2 cellular contexts compared by ENCODE assay signal in genomic region chr5:178839319-178839704, GRCh38.
TF ChIP-seq lines count a peak whose summit lies in the region.

No MANE protein-coding gene starts in this region.

TF ChIP-seq in HCT116, 20 proteins besides CTCF, POLR2A, EP300 and RAD21:
- TF ChIP-seq EZH2phosphoT487 (IDR thresholded peaks at IDR 0.05; ENCODE audit: borderline replicate concordance) (no peak), CBX3 (IDR thresholded peaks at IDR 0.05; ENCODE audit: low read depth) (no peak), YY1 (IDR thresholded peaks at IDR 0.05; ENCODE audit: extremely low read depth, insufficient replicate concordance, low read depth, low read length) (no peak), JUND (IDR thresholded peaks at IDR 0.05) (no peak), POLR2AphosphoS5 (IDR thresholded peaks at IDR 0.05; ENCODE audit: low read depth, low read length) (no peak)
- TF ChIP-seq, protein P1, sequence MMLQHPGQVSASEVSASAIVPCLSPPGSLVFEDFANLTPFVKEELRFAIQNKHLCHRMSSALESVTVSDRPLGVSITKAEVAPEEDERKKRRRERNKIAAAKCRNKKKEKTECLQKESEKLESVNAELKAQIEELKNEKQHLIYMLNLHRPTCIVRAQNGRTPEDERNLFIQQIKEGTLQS (IDR thresholded peaks at IDR 0.05), result no peak
- TF ChIP-seq, protein P2, sequence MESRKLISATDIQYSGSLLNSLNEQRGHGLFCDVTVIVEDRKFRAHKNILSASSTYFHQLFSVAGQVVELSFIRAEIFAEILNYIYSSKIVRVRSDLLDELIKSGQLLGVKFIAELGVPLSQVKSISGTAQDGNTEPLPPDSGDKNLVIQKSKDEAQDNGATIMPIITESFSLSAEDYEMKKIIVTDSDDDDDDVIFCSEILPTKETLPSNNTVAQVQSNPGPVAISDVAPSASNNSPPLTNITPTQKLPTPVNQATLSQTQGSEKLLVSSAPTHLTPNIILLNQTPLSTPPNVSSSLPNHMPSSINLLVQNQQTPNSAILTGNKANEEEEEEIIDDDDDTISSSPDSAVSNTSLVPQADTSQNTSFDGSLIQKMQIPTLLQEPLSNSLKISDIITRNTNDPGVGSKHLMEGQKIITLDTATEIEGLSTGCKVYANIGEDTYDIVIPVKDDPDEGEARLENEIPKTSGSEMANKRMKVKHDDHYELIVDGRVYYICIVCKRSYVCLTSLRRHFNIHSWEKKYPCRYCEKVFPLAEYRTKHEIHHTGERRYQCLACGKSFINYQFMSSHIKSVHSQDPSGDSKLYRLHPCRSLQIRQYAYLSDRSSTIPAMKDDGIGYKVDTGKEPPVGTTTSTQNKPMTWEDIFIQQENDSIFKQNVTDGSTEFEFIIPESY (IDR thresholded peaks at IDR 0.05; ENCODE audit: extremely low read depth, insufficient replicate concordance, low read length), result no peak
- TF ChIP-seq, protein P3, sequence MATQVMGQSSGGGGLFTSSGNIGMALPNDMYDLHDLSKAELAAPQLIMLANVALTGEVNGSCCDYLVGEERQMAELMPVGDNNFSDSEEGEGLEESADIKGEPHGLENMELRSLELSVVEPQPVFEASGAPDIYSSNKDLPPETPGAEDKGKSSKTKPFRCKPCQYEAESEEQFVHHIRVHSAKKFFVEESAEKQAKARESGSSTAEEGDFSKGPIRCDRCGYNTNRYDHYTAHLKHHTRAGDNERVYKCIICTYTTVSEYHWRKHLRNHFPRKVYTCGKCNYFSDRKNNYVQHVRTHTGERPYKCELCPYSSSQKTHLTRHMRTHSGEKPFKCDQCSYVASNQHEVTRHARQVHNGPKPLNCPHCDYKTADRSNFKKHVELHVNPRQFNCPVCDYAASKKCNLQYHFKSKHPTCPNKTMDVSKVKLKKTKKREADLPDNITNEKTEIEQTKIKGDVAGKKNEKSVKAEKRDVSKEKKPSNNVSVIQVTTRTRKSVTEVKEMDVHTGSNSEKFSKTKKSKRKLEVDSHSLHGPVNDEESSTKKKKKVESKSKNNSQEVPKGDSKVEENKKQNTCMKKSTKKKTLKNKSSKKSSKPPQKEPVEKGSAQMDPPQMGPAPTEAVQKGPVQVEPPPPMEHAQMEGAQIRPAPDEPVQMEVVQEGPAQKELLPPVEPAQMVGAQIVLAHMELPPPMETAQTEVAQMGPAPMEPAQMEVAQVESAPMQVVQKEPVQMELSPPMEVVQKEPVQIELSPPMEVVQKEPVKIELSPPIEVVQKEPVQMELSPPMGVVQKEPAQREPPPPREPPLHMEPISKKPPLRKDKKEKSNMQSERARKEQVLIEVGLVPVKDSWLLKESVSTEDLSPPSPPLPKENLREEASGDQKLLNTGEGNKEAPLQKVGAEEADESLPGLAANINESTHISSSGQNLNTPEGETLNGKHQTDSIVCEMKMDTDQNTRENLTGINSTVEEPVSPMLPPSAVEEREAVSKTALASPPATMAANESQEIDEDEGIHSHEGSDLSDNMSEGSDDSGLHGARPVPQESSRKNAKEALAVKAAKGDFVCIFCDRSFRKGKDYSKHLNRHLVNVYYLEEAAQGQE (IDR thresholded peaks at IDR 0.05; ENCODE audit: low read depth), result no peak

TF ChIP-seq in GM12878, 131 proteins besides CTCF, POLR2A, EP300 and RAD21:
- no peak for TF ChIP-seq ZBTB4 (CRISPR knock-in tag; IDR thresholded peaks at IDR 0.05)
- no peak for TF ChIP-seq NR2C2 (IDR thresholded peaks at IDR 0.05; ENCODE audit: borderline replicate concordance, control insufficient read depth, insufficient read length, low read depth)
- no peak for TF ChIP-seq SMAD1 (IDR thresholded peaks at IDR 0.05; ENCODE audit: low read depth, partially characterized antibody)
- TF ChIP-seq PBX3 (IDR thresholded peaks at IDR 0.05; ENCODE audit: insufficient replicate concordance, low read depth, low read length), result no peak
- TF ChIP-seq IRF4 (IDR thresholded peaks at IDR 0.05; ENCODE audit: low read depth, low read length), result no peak
- no peak for TF ChIP-seq SMC3 (IDR thresholded peaks at IDR 0.05; ENCODE audit: borderline replicate concordance, low read length)
- TF ChIP-seq ZNF274 (IDR thresholded peaks at IDR 0.05; ENCODE audit: insufficient read depth, insufficient read length), result no peak
- TF ChIP-seq RB1 (IDR thresholded peaks at IDR 0.05; ENCODE audit: borderline replicate concordance), result no peak
- no peak for TF ChIP-seq ESRRA (IDR thresholded peaks at IDR 0.05; ENCODE audit: low read length)
- TF ChIP-seq IKZF1 (conservative IDR thresholded peaks at IDR 0.05), result no peak
- TF ChIP-seq, protein P4, sequence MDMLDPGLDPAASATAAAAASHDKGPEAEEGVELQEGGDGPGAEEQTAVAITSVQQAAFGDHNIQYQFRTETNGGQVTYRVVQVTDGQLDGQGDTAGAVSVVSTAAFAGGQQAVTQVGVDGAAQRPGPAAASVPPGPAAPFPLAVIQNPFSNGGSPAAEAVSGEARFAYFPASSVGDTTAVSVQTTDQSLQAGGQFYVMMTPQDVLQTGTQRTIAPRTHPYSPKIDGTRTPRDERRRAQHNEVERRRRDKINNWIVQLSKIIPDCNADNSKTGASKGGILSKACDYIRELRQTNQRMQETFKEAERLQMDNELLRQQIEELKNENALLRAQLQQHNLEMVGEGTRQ (IDR thresholded peaks at IDR 0.05; ENCODE audit: borderline replicate concordance, low read depth, low read length), result no peak
- no peak for TF ChIP-seq CHD1 (IDR thresholded peaks at IDR 0.05; ENCODE audit: low read depth, low read length)
